Comparison of ENCODE assay signal across 24 cellular contexts in the genomic region with DNA sequence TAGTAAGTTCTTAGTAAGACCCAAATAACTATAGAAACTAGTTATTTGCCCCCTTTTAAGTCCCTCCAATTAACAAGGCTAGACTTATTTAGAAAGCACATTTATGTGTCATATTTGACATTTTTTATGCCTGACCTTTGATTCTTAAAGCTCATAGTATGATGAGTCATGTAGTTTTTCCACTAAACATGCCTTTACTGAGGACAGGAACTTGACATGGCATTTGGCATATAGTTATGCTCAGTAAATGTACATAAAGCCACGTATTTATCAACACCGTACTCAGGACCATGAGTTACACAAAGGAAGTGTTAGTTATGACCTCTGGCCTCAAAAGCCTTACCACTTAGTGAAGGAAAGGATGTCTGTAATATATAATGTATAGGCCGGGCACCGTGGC.
DNase-seq lines count a peak whose midpoint lies in the region; ATAC-seq and TF ChIP-seq lines count a peak whose summit lies in the region.
"Had no signal": no experiment of that assay in that cellular context is flagged by ENCODE, and none has a peak within 500 bp of the region (broad histone marks: within the 10 kb centered on the region; RNA-seq: fewer than 3 reads in every experiment).

No MANE protein-coding gene starts in this region.

- H3K36me3 ChIP-seq in HCT116 (ENCODE audit: control insufficient read depth in 1 of 2, insufficient read depth in 2 of 2, low read length in 2 of 2), result no peaks in the 10 kb centered on the region
- H3K36me3 ChIP-seq in RWPE2 (ENCODE audit: low read depth), result no peaks in the 10 kb centered on the region
- no peaks in the 10 kb centered on the region for H3K36me3 ChIP-seq in fibroblast of lung (ENCODE audit: control insufficient read depth, insufficient read depth, low read length)
- H3K36me3 ChIP-seq in mesendoderm (ENCODE audit: control insufficient read depth, insufficient read depth, low read length), result no peaks in the 10 kb centered on the region
- H3K36me3 ChIP-seq: cardiac muscle cell, tibial artery had no signal

- H3K4me1 ChIP-seq in HCT116 (ENCODE audit: control insufficient read depth in 1 of 2, insufficient read depth in 2 of 2, low read length in 2 of 2) (peaks cover 6% of the 10 kb centered on the region in 2 experiments; a peak in 3 of 4 replicates), RWPE2 (ENCODE audit: insufficient read depth, poor library complexity, severe bottlenecking) (peaks cover 6% of the 10 kb centered on the region), fibroblast of lung (ENCODE audit: control insufficient read depth, extremely low read depth, insufficient read depth, low read length) (no peaks in the 10 kb centered on the region), mesendoderm (ENCODE audit: control insufficient read depth, low read depth, low read length) (no peaks in the 10 kb centered on the region)
- H3K4me1 ChIP-seq: parathyroid adenoma, sigmoid colon, tibial artery had no signal

- H3K4ac ChIP-seq in mesendoderm (ENCODE audit: low read depth, low read length), result no peak overlapping the region

- no peak overlapping the region for H3K4me3 ChIP-seq in HCT116 (replicated peaks in 1 of 2; ENCODE audit: low read depth in 1 of 2, low read length in 2 of 2)
- no peak overlapping the region for H3K4me3 ChIP-seq in RWPE2 (ENCODE audit: severe bottlenecking)
- H3K4me3 ChIP-seq in fibroblast of lung (replicated peaks in 1 of 4; ENCODE audit: control extremely low read depth in 1 of 4, insufficient read depth in 1 of 4, low read depth in 3 of 4, low read length in 4 of 4), result no peak overlapping the region
- no peak overlapping the region for H3K4me3 ChIP-seq in mesendoderm (ENCODE audit: low read length)
- H3K4me3 ChIP-seq: cardiac muscle cell, sigmoid colon, tibial artery had no signal

- no peak overlapping the region for H2BK5ac ChIP-seq in mesendoderm (ENCODE audit: low read length)

- no peak overlapping the region for H3K23ac ChIP-seq in mesendoderm (ENCODE audit: low read length)

- intact Hi-C loops in HCT116 (cut with micrococcal nuclease), result no loop called here

- no CpG with 5 or more reads among the region's 4 CpGs for WGBS in mesendoderm (ENCODE audit: extremely low coverage, insufficient coverage, low lambda C conversion rate)

- H4K20me1 ChIP-seq in HCT116 (ENCODE audit: insufficient read depth) (no peaks in the 10 kb centered on the region), fibroblast of lung (ENCODE audit: control insufficient read depth, extremely low read depth, insufficient read depth, low read length) (no peaks in the 10 kb centered on the region)

- DNase-seq in COLO829 (ENCODE audit: low spot score) (peak; percentile 21), HCT116 (ENCODE audit: low read depth, low spot score) (no peak), RWPE2 (ENCODE audit: low spot score) (no peak), fibroblast of lung (ENCODE audit: low read depth in 2 of 2) (peak; percentile 8 to 23), hypothalamus (lab: John Stamatoyannopoulos, UW) (no peak), NCI-H2081 treated with DMSO at 0.1 percent for 48 hours (lab: John Stamatoyannopoulos, UW) (no peak), UCSD-AML1 (lab: John Stamatoyannopoulos, UW; ENCODE audit: unreplicated experiment) (no peak), mesendoderm (no peak)
- DNase-seq: activated B cell treated with CpG ODN at 0.5 μM for 24 hours; activated naive CD8-positive, alpha-beta T cell treated with anti-CD3 and anti-CD28 coated beads, Interleukin-2, amount 10 ng/mL, durations not matched to agents 7 days and 5 days; CD4-positive, CD25-positive, alpha-beta regulatory T cell; DMS153; effector CD4-positive, alpha-beta T cell; glutamatergic neuron; midbrain; NCI-H1417; NCI-H2107; sigmoid colon; tibial artery had no signal

- H3K79me1 ChIP-seq in mesendoderm (ENCODE audit: low read length), result peaks cover 1% of the 10 kb centered on the region

- ATAC-seq in HCT116 (no peak), RWPE2 (ENCODE audit: low read depth) (peak; percentile 92)
- ATAC-seq: esophagus mucosa; SK-N-SH treated with all-trans-retinoic acid at 6 μM for 48 hours; stimulated activated effector memory CD8-positive, alpha-beta T cell treated with anti-CD3 and anti-CD28 coated beads, Interleukin-12 subunit alpha, Interleukin-12 subunit beta, amount 100 ng/mL, for 72 hours had no signal

- no peak overlapping the region for H3K18ac ChIP-seq in mesendoderm (ENCODE audit: low read length)

- no peak overlapping the region for H2AFZ ChIP-seq in HCT116 (ENCODE audit: low read depth, low read length, poor library complexity, severe bottlenecking)
- H2AFZ ChIP-seq in fibroblast of lung (ENCODE audit: low read length), result no peak overlapping the region
- H2AFZ ChIP-seq: parathyroid adenoma had no signal

- H3K27me3 ChIP-seq in HCT116 (ENCODE audit: insufficient read depth, low read length), result no peaks in the 10 kb centered on the region
- H3K27me3 ChIP-seq in RWPE2 (ENCODE audit: insufficient read depth, poor library complexity, severe bottlenecking), result no peaks in the 10 kb centered on the region
- H3K27me3 ChIP-seq in fibroblast of lung (ENCODE audit: control insufficient read depth, insufficient read depth, low read length), result no peaks in the 10 kb centered on the region
- no peaks in the 10 kb centered on the region for H3K27me3 ChIP-seq in mesendoderm (ENCODE audit: insufficient read depth, low read length, poor library complexity)
- H3K27me3 ChIP-seq: cardiac muscle cell, sigmoid colon, tibial artery had no signal

- POLR2A ChIA-PET in HCT116 (lab: Charles Lee), result no interaction called here

- H3K79me2 ChIP-seq in HCT116 (ENCODE audit: insufficient read depth, low read length) (no peaks in the 10 kb centered on the region), fibroblast of lung (ENCODE audit: control insufficient read depth, insufficient read depth, low read length) (no peaks in the 10 kb centered on the region), mesendoderm (ENCODE audit: control insufficient read depth, insufficient read depth, low read length) (no peaks in the 10 kb centered on the region)
- H3K79me2 ChIP-seq: parathyroid adenoma had no signal

- RAD21 ChIA-PET in HCT116 (lab: Charles Lee; ENCODE audit: low non-redundant PET in 1 of 2, low total read pairs in 2 of 2, uncharacterized antibody in 2 of 2, unreplicated experiment in 2 of 2), result no interaction called here

- TF ChIP-seq POLR2A in HCT116 (IDR thresholded peaks at IDR 0.05; ENCODE audit: borderline replicate concordance, extremely low read depth, insufficient read depth, insufficient read length), result no peak

- BruUV-seq in HCT116 (replicated peaks; lab: Mats Ljungman, UMichigan), result no TSS peak

- no peak overlapping the region for H2AK5ac ChIP-seq in mesendoderm (ENCODE audit: low read length)

- H4K8ac ChIP-seq in mesendoderm (ENCODE audit: low read depth, low read length), result no peak overlapping the region

- no peak for TF ChIP-seq RAD21 in HCT116 (IDR thresholded peaks at IDR 0.05; ENCODE audit: low read depth)

- H4K5ac ChIP-seq in mesendoderm (ENCODE audit: low read length), result no peak overlapping the region

- H2BK15ac ChIP-seq in mesendoderm (replicated peaks; ENCODE audit: low read depth), result no peak overlapping the region

- H3K9me2 ChIP-seq in HCT116 (ENCODE audit: insufficient read depth), result no peaks in the 10 kb centered on the region

- H3K27ac ChIP-seq in HCT116 (ENCODE audit: low read depth, low read length) (no peak overlapping the region), RWPE2 (ENCODE audit: poor library complexity, severe bottlenecking) (no peak overlapping the region), fibroblast of lung (ENCODE audit: insufficient read depth, low read length) (no peak overlapping the region), mesendoderm (ENCODE audit: low read depth, low read length) (no peak overlapping the region)
- H3K27ac ChIP-seq: cardiac muscle cell, parathyroid adenoma, sigmoid colon, tibial artery had no signal

- H3K9ac ChIP-seq in HCT116 (ENCODE audit: low read length) (no peak overlapping the region), fibroblast of lung (ENCODE audit: insufficient read depth, low read length) (no peak overlapping the region), mesendoderm (ENCODE audit: low read length) (no peak overlapping the region)
- H3K9ac ChIP-seq: parathyroid adenoma had no signal

- H3K4me2 ChIP-seq in HCT116 (ENCODE audit: low read length) (peak overlapping the region; percentile 22; the same call in 1 of the 2 replicates), fibroblast of lung (ENCODE audit: extremely low read depth, insufficient read depth, low read length) (no peak overlapping the region), mesendoderm (ENCODE audit: low read length) (no peak overlapping the region)

- H3K56ac ChIP-seq in mesendoderm (ENCODE audit: low read length), result no peak overlapping the region

- no peaks in the 10 kb centered on the region for H3K9me3 ChIP-seq in HCT116 (ENCODE audit: control insufficient read depth in 1 of 2, insufficient read depth in 1 of 2, low read depth in 1 of 2, low read length in 2 of 2)
- no peaks in the 10 kb centered on the region for H3K9me3 ChIP-seq in RWPE2 (ENCODE audit: severe bottlenecking)
- no peaks in the 10 kb centered on the region for H3K9me3 ChIP-seq in fibroblast of lung (ENCODE audit: control insufficient read depth, insufficient read depth, low read depth, low read length)
- H3K9me3 ChIP-seq: sigmoid colon, tibial artery had no signal

- no peak overlapping the region for H2BK120ac ChIP-seq in mesendoderm (ENCODE audit: low read depth, low read length)

- CTCF ChIA-PET in HCT116 (lab: Charles Lee), result no interaction called here

- TF ChIP-seq CTCF in HCT116 (IDR thresholded peaks at IDR 0.05 in 2 of 3, conservative IDR thresholded peaks at IDR 0.05 in 1 of 3; ENCODE audit: borderline replicate concordance in 1 of 3, insufficient read depth in 1 of 3, low read depth in 2 of 3, low read length in 2 of 3), result no peak
- no peak for TF ChIP-seq CTCF in RWPE2 (IDR thresholded peaks at IDR 0.05; ENCODE audit: poor library complexity, severe bottlenecking)
- TF ChIP-seq CTCF in fibroblast of lung (conservative IDR thresholded peaks at IDR 0.05 in 1 of 2, IDR thresholded peaks at IDR 0.05 in 1 of 2; ENCODE audit: low read depth in 1 of 2, low read length in 2 of 2), result no peak

TF ChIP-seq in HCT116, 20 proteins besides CTCF, POLR2A, EP300 and RAD21 (continues in another document):
- TF ChIP-seq POLR2AphosphoS5 (IDR thresholded peaks at IDR 0.05; ENCODE audit: low read depth, low read length), result no peak
- TF ChIP-seq SRF (IDR thresholded peaks at IDR 0.05; ENCODE audit: low read depth), result no peak
- TF ChIP-seq TCF7L2 (IDR thresholded peaks at IDR 0.05; ENCODE audit: borderline replicate concordance, extremely low read depth, insufficient read depth, insufficient read length), result no peak
- no peak for TF ChIP-seq EZH2phosphoT487 (IDR thresholded peaks at IDR 0.05; ENCODE audit: borderline replicate concordance)
- no peak for TF ChIP-seq ELF1 (IDR thresholded peaks at IDR 0.05; ENCODE audit: borderline replicate concordance, low read depth)
- no peak for TF ChIP-seq ZFX (IDR thresholded peaks at IDR 0.05)

Comparison
In these comparisons a context has a peak if more than half of its experiments do, and no peak if none do; other contexts are left out.
1. DNase-seq: peak in COLO829 (single experiment) and fibroblast of lung (2 of 2); none in HCT116 (single experiment), RWPE2 (single experiment), hypothalamus (0 of 51), NCI-H2081 treated with DMSO at 0.1 percent for 48 hours (single experiment), UCSD-AML1 (single experiment) and mesendoderm (single experiment).